In the genomic region with DNA sequence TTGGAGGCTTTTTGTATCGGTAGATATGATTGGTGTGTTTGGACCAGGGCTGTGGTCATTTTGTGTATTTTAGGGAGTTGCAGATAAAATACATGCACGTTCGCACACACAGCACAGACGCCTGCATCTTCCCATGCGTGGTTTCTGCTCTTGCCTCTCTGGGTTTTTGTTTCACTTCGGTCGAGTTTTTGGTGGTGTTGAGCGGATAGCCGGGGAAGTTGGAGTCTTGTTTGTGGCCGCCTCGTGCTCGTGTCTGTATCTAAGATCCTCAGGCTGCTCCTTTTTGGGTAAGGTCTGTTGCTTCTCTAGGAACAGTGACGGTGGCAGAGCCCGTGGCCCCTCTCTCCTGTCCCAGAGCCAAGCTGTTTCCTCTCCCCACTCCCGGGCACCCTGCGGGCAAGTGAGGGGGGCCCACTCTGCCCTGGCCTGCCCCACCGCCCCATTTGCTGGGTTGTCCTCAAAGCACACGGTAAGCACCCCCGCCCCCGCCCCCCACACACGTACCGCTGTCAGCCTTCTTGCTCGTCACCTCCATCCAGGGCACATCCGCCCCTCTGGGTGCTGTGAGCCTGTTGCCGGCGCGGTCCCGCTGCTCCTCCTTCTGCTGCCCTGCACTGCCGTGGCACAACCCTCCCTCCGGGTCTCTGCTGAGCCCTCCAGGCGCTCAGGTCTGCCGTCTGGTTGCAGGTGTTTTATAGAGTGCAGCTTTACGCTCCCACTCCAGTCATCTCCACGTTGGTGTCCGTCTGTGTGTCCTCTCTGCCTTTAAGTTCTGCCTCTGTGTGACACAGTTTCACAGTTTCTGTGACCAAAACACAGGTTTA, we compare ENCODE assay signal across 8 cellular contexts. TPM values are rescaled to one million over a fixed set of nuclear protein-coding genes. Genes with fewer than 3 reads are reported as not detected.
DNase-seq lines count a peak whose midpoint lies in the region; ATAC-seq lines count a peak whose summit lies in the region.

No MANE protein-coding gene starts in this region.

- H3K9me3 Mint-ChIP-seq in activated CD4-positive, alpha-beta memory T cell treated with anti-CD3 and anti-CD28 coated beads for 36 hours, result peaks cover 10% of the 10 kb centered on the region

- H3K27me3 Mint-ChIP-seq in activated CD4-positive, alpha-beta memory T cell treated with anti-CD3 and anti-CD28 coated beads for 36 hours, result no peaks in the 10 kb centered on the region

- H3K4me3 Mint-ChIP-seq in activated CD4-positive, alpha-beta memory T cell treated with anti-CD3 and anti-CD28 coated beads for 36 hours, result peak overlapping the region; percentile 68

- CTCF ChIA-PET in activated CD4-positive, alpha-beta memory T cell treated with anti-CD3 and anti-CD28 coated beads for 36 hours (lab: Charles Lee), result interaction anchor here (0.6 to 2.9 kb wide), 4 partner anchors 53 to 128 kb away, joined by 3 to 10 read pairs (median 6); no protein-coding TSS in a partner anchor

- intact Hi-C loops in activated CD4-positive, alpha-beta memory T cell treated with anti-CD3 and anti-CD28 coated beads for 36 hours (cut with micrococcal nuclease), result loop anchor here (1.0 to 2.0 kb wide), 2 partner anchors 24 to 50 kb away; no protein-coding TSS in a partner anchor

- peak; percentile 53 for ATAC-seq in HG03025 (IDR thresholded peaks at IDR 0.05; ENCODE audit: low FRiP score, unreplicated experiment)

- H3K4me1 Mint-ChIP-seq in activated CD4-positive, alpha-beta memory T cell treated with anti-CD3 and anti-CD28 coated beads for 36 hours (ENCODE audit: low read depth), result peaks cover 52% of the 10 kb centered on the region

- H3K27ac Mint-ChIP-seq in activated CD4-positive, alpha-beta memory T cell treated with anti-CD3 and anti-CD28 coated beads for 36 hours, result peak overlapping the region; percentile 76

- H3K36me3 Mint-ChIP-seq in activated CD4-positive, alpha-beta memory T cell treated with anti-CD3 and anti-CD28 coated beads for 36 hours, result peaks cover 11% of the 10 kb centered on the region

- DNase-seq in AG20443 (ENCODE audit: low spot score) (peak; percentile 44), fibroblast of peridontal ligament (ENCODE audit: extremely low read depth) (peak; percentile 41), putamen (ENCODE audit: low spot score) (no peak), superior temporal gyrus (ENCODE audit: extremely low spot score) (no peak), LoVo (ENCODE audit: low spot score) (no peak)
- DNase-seq in activated CD4-positive, alpha-beta memory T cell treated with anti-CD3 and anti-CD28 coated beads for 36 hours, result peak; percentile 76
- peak; percentile 61 for DNase-seq in stimulated activated CD4-positive, alpha-beta T cell treated with anti-CD3 and anti-CD28 coated beads, Interleukin-4, amount 100 ng/mL, for 24 hours

- POLR2A ChIA-PET in activated CD4-positive, alpha-beta memory T cell treated with anti-CD3 and anti-CD28 coated beads for 36 hours (lab: Charles Lee), result interaction anchor here (0.6 to 2.1 kb wide), 2 partner anchors 24 to 53 kb away, joined by 3 to 9 read pairs; no protein-coding TSS in a partner anchor

RNA-seq across cellular contexts. Expression of gene AGPAT3, which starts 51.9 kb away (rescaled TPM):
- 10 to 100 TPM; 71.4 to 82.4 TPM for total RNA-seq in activated CD4-positive, alpha-beta memory T cell treated with anti-CD3 and anti-CD28 coated beads for 36 hours

Comparison
In these comparisons a context has a peak if more than half of its experiments do, and no peak if none do; other contexts are left out.
1. DNase-seq: peak in AG20443 (single experiment), activated CD4-positive, alpha-beta memory T cell treated with anti-CD3 and anti-CD28 coated beads for 36 hours (single experiment), fibroblast of peridontal ligament (single experiment) and stimulated activated CD4-positive, alpha-beta T cell treated with anti-CD3 and anti-CD28 coated beads, Interleukin-4, amount 100 ng/mL, for 24 hours (single experiment); none in putamen (single experiment), superior temporal gyrus (single experiment) and LoVo (single experiment).